Comparison of ENCODE assay signal across 19 cellular contexts in the genomic region with DNA sequence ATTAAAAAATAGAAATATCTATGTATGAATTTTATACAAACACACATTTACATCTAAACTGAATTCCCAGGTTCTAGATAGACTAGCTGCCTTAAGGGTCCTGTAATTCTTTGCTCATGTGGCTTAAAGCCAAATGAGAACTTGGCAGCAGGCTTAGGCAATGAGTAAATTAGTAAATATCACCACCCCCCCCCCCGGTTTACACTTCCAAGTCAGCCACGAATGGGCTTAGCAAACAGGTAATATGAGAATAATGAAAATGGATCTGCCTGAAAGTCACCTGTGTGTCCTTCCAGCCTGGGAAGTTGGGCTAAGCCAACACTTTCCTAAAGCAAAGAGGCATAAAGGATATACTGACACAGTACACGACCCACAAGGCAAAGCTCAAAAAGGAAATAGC.
DNase-seq lines count a peak whose midpoint lies in the region; ATAC-seq lines count a peak whose summit lies in the region.
"Had no signal": no experiment of that assay in that cellular context is flagged by ENCODE, and none has a peak within 500 bp of the region (broad histone marks: within the 10 kb centered on the region; RNA-seq: fewer than 3 reads in every experiment).

No MANE protein-coding gene starts in this region.

- DNase-seq in DMS53 treated with DMSO at 0.1 percent for 48 hours (lab: John Stamatoyannopoulos, UW; ENCODE audit: unreplicated experiment) = peak; percentile 79
- DNase-seq in NCI-H1105 (lab: John Stamatoyannopoulos, UW) = peak; percentile 55
- DNase-seq in NCI-H774 (lab: John Stamatoyannopoulos, UW) = peak; percentile 38
- DNase-seq in left kidney (ENCODE audit: low read depth, low spot score) = peak; percentile 20
- DNase-seq in left cardiac atrium = no peak
- DNase-seq: activated CD4-positive, CD25-positive, alpha-beta regulatory T cell treated with anti-CD3 and anti-CD28 coated beads, Interleukin-2, amount 50 U/mL, for 72 hours; activated CD8-positive, alpha-beta memory T cell treated with anti-CD3 and anti-CD28 coated beads for 24 hours; activated naive CD4-positive, alpha-beta T cell treated with anti-CD3 and anti-CD28 coated beads for 36 hours; activated T-cell treated with anti-CD3 and anti-CD28 coated beads, Interleukin-2, amount 50 U/mL, for 4 hours; amygdala; Kasumi-1; left colon; naive thymus-derived CD8-positive, alpha-beta T cell; SHP77; stimulated activated CD4-positive, alpha-beta T cell treated with anti-CD3 and anti-CD28 coated beads, Interleukin-2, amount 100 ng/mL, for 48 hours; stimulated activated naive CD4-positive, alpha-beta T cell treated with Interleukin-2 at 50 U/mL for 16 hours had no signal

- ATAC-seq in left cardiac atrium (no peak), HG03045 (IDR thresholded peaks at IDR 0.05; ENCODE audit: unreplicated experiment) (no peak), GM21526 (IDR thresholded peaks at IDR 0.05; ENCODE audit: low FRiP score, unreplicated experiment) (no peak)
- ATAC-seq: activated T-cell treated with anti-CD3 and anti-CD28 coated beads, Interleukin-2, amount 50 U/mL, for 4 hours; GM23338; left colon; naive thymus-derived CD8-positive, alpha-beta T cell had no signal

- intact Hi-C loops in left cardiac atrium (cut with DNase I) = no loop called here
